ENCODE assay signal across 28 cellular contexts in the genomic region with DNA sequence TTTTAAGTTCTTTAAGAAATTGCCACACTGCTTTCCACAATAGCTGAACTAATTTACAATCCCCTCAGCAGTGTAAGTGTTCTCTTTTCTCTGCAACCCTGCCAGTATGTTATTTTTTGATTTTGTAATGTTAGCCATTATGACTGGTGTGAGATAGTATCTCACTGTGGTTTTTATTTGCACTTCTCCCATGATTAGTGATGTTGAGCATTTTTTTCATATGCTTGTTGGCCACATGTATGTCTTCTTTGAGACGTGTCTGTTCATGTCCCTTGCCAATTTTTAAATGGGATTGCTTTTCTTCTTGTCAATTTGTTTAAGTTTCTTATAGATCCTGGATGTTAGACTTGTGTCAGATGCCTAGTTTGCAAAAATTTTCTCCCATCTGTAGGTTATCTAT.
"Had no signal": no experiment of that assay in that cellular context is flagged by ENCODE, and none has a peak within 500 bp of the region (broad histone marks: within the 10 kb centered on the region; RNA-seq: fewer than 3 reads in every experiment).

No MANE protein-coding gene starts in this region.

- H3K27ac ChIP-seq: adrenal gland, body of pancreas, coronary artery, dorsolateral prefrontal cortex, esophagus squamous epithelium, gastrocnemius medialis, heart right ventricle, hepatocyte, VCaP had no signal

- H3K4me3 ChIP-seq: adrenal gland, body of pancreas, coronary artery, dorsolateral prefrontal cortex, esophagus squamous epithelium, gastrocnemius medialis, heart right ventricle, hepatocyte had no signal

- H3K4me1 ChIP-seq: adrenal gland, body of pancreas, esophagus squamous epithelium, gastrocnemius medialis, heart right ventricle had no signal

- ATAC-seq: activated T-helper 17 cell treated with anti-CD3 and anti-CD28 coated beads, Interleukin-2, amount 50 U/mL, for 72 hours; body of pancreas; gastrocnemius medialis; heart right ventricle; WTC11 had no signal

- H3K27me3 ChIP-seq: adrenal gland, body of pancreas, dorsolateral prefrontal cortex, esophagus squamous epithelium, gastrocnemius medialis, heart right ventricle, hepatocyte had no signal

- H3K36me3 ChIP-seq: adrenal gland, esophagus squamous epithelium, gastrocnemius medialis, heart right ventricle had no signal

- DNase-seq: activated CD4-positive, alpha-beta memory T cell treated with anti-CD3 and anti-CD28 coated beads, Interleukin-2, amount 10 ng/mL, durations not matched to agents 7 days and 5 days; activated CD4-positive, alpha-beta T cell treated with anti-CD3 and anti-CD28 coated beads for 1 hour; activated CD4-positive, alpha-beta T cell treated with anti-CD3 and anti-CD28 coated beads for 4 hours; activated CD4-positive, alpha-beta T cell treated with anti-CD3 and anti-CD28 coated beads, Interleukin-2, amount 10 ng/mL, durations not matched to agents 7 days and 5 days; activated CD4-positive, alpha-beta T cell treated with anti-CD3 and anti-CD28 coated beads, Interleukin-2, amount 50 U/mL, for 4 hours; activated CD8-positive, alpha-beta memory T cell treated with anti-CD3 and anti-CD28 coated beads, Interleukin-2, amount 50 U/mL, for 48 hours; activated effector memory CD4-positive, alpha-beta T cell treated with Interleukin-2 at 50 U/mL for 16 hours; activated gamma-delta T cell treated with Interleukin-2 at 50 U/mL for 16 hours; activated naive CD4-positive, alpha-beta T cell treated with anti-CD3 and anti-CD28 coated beads, Interleukin-2, amount 50 U/mL, for 16 hours; activated naive CD4-positive, alpha-beta T cell treated with Interleukin-2 at 50 U/mL for 16 hours; activated T-cell treated with anti-CD3 and anti-CD28 coated beads for 4 hours; activated T-cell treated with anti-CD3 and anti-CD28 coated beads, Interleukin-2, amount 50 U/mL, for 24 hours; adrenal gland; amygdala; aorta; body of pancreas; dorsolateral prefrontal cortex; effector memory CD4-positive, alpha-beta T cell; endodermal cell; esophagus squamous epithelium; foreskin fibroblast; gastrocnemius medialis; heart right ventricle had no signal

- H3K9me3 ChIP-seq: adrenal gland, body of pancreas, esophagus squamous epithelium, gastrocnemius medialis, heart right ventricle had no signal
